Comparison of ENCODE assay signal across 8 cellular contexts in genomic region chr6:34791164-34791841, GRCh38. TPM values are rescaled to one million over a fixed set of nuclear protein-coding genes. Genes with fewer than 3 reads are reported as not detected.
A peak's percentile ranks its signal among the peaks of the same experiment; 100 is the strongest.
DNase-seq lines count a peak whose midpoint lies in the region; ATAC-seq, FAIRE-seq and TF ChIP-seq lines count a peak whose summit lies in the region.

No MANE protein-coding gene starts in this region.

- CTCF ChIA-PET in mammary epithelial cell (lab: Charles Lee; ENCODE audit: low non-redundant PET): interaction anchor here (0.6 to 0.8 kb wide), 3 partner anchors 97 to 1279 kb away, joined by 4 to 9 read pairs (median 4); no protein-coding TSS in a partner anchor

- H3K9me3 ChIP-seq in mammary epithelial cell (replicated peaks; ENCODE audit: insufficient read depth, low read length) (peaks cover 4% of the 10 kb centered on the region), keratinocyte (ENCODE audit: control insufficient read depth, low read depth, low read length) (no peaks in the 10 kb centered on the region)

- H3K4me3 ChIP-seq in KMS-11 (IDR thresholded peaks at IDR 0.05; ENCODE audit: insufficient read depth, low read depth, low read length) (no peak overlapping the region), mammary epithelial cell (replicated peaks in 1 of 3; ENCODE audit: insufficient read depth in 1 of 3, low read depth in 2 of 3, low read length in 3 of 3) (peak overlapping the region; percentile 57 to 86 (median 83)), keratinocyte (ENCODE audit: control insufficient read depth in 2 of 3, extremely low read depth in 1 of 3, insufficient read depth in 2 of 3, low read depth in 1 of 3, low read length in 3 of 3) (peak overlapping the region; percentile 61 to 84 (median 78))

- TF ChIP-seq CTCF in KMS-11 (conservative IDR thresholded peaks at IDR 0.05; ENCODE audit: low read depth, low read length) (0 out of 2 replicates have a peak, but pooled peaks have one; percentile 28), mammary epithelial cell (conservative IDR thresholded peaks at IDR 0.05 in 1 of 2, IDR thresholded peaks at IDR 0.05 in 1 of 2; ENCODE audit: extremely low read depth in 1 of 2, insufficient read depth in 1 of 2, low read depth in 1 of 2, low read length in 2 of 2) (peak in 1 of 2 donors; percentile 31), keratinocyte (optimal IDR thresholded peaks at IDR 0.05 in 1 of 3, IDR thresholded peaks at IDR 0.05 in 1 of 3, conservative IDR thresholded peaks at IDR 0.05 in 1 of 3; ENCODE audit: extremely low read depth in 1 of 3, insufficient read depth in 2 of 3, low read length in 3 of 3) (peak; percentile 4 to 63 (median 6))

- H3K27ac ChIP-seq in KMS-11: peak overlapping the region; percentile 87
- H3K27ac ChIP-seq in mammary epithelial cell (ENCODE audit: insufficient read depth, low read depth, low read length): peak overlapping the region; percentile 35
- peak overlapping the region; percentile 52 for H3K27ac ChIP-seq in keratinocyte (ENCODE audit: control insufficient read depth, insufficient read depth, low read length)

- peaks cover 26% of the 10 kb centered on the region; the same call in 1 of the 2 replicates for H3K79me2 ChIP-seq in KMS-11 (ENCODE audit: insufficient read depth, low read depth)
- H3K79me2 ChIP-seq in mammary epithelial cell (ENCODE audit: insufficient read depth, low read length): peaks cover 6% of the 10 kb centered on the region
- H3K79me2 ChIP-seq in keratinocyte (ENCODE audit: control insufficient read depth, insufficient read depth, low read length): no peaks in the 10 kb centered on the region

- peak; percentile 47 for DNase-seq in ELR (ENCODE audit: low read depth)
- DNase-seq in T-helper 9 cell: peak; percentile 15
- DNase-seq in mammary epithelial cell: no peak
- no peak for DNase-seq in keratinocyte (ENCODE audit: low read depth, low spot score)
- DNase-seq in stimulated activated CD4-positive, alpha-beta T cell treated with anti-CD3 and anti-CD28 coated beads, Interleukin-12 subunit alpha, Interleukin-12 subunit beta, amount 100 ng/mL, for 24 hours (ENCODE audit: low read depth in 2 of 2): peak; percentile 24 to 32

- no peaks in the 10 kb centered on the region for H3K9me1 ChIP-seq in keratinocyte (ENCODE audit: control insufficient read depth, extremely low read depth, insufficient read depth, low read length)

- peak; percentile 31 for ATAC-seq in GM21619 (IDR thresholded peaks at IDR 0.05; ENCODE audit: unreplicated experiment)
- no peak for ATAC-seq in HG02884 (IDR thresholded peaks at IDR 0.05; ENCODE audit: unreplicated experiment)

- dilution Hi-C loops in mammary epithelial cell (cut with HindIII; ENCODE audit: low sequenced_read_pairs) (no loop called here), keratinocyte (cut with MboI; ENCODE audit: extremely low pct_ligation_motif_present, low sequenced_read_pairs) (no loop called here)

- H4K20me1 ChIP-seq in KMS-11 (ENCODE audit: insufficient read depth): no peaks in the 10 kb centered on the region
- no peaks in the 10 kb centered on the region for H4K20me1 ChIP-seq in mammary epithelial cell (ENCODE audit: insufficient read depth, low read length)
- no peaks in the 10 kb centered on the region for H4K20me1 ChIP-seq in keratinocyte (ENCODE audit: control insufficient read depth, extremely low read depth, insufficient read depth, low read length)

- BruUV-seq in mammary epithelial cell (replicated peaks; lab: Mats Ljungman, UMichigan): no TSS peak

- WGBS in mammary epithelial cell (ENCODE audit: low coverage, missing lambda C conversion rate): 1% methylated on average over 19 of the region's 25 CpGs

- peak overlapping the region; percentile 96 for H3K9ac ChIP-seq in KMS-11
- peak overlapping the region; percentile 56 for H3K9ac ChIP-seq in mammary epithelial cell (ENCODE audit: insufficient read depth, low read length)
- H3K9ac ChIP-seq in keratinocyte (ENCODE audit: control insufficient read depth, extremely low read depth, insufficient read depth, low read length): peak overlapping the region; percentile 84

- H2AFZ ChIP-seq in KMS-11 (ENCODE audit: low read depth) (peak overlapping the region; percentile 99), mammary epithelial cell (ENCODE audit: low read depth, low read length) (peak overlapping the region; percentile 94), keratinocyte (ENCODE audit: control insufficient read depth, low read length) (peak overlapping the region; percentile 97)

- in situ Hi-C loops in mammary epithelial cell (cut with MboI; ENCODE audit: low sequenced_read_pairs in 2 of 2): no loop called here

- intact Hi-C loops in mammary epithelial cell (cut with micrococcal nuclease): loop anchor here (5.0 kb wide), 1 partner anchor 81 kb away; no protein-coding TSS in a partner anchor

- H3K4me1 ChIP-seq in KMS-11 (ENCODE audit: low read depth, poor library complexity, severe bottlenecking) (peaks cover 22% of the 10 kb centered on the region), mammary epithelial cell (ENCODE audit: insufficient read depth, low read length) (peaks cover 12% of the 10 kb centered on the region), keratinocyte (ENCODE audit: control insufficient read depth, extremely low read depth, insufficient read depth, low read length) (peaks cover 16% of the 10 kb centered on the region)

- H3K4me2 ChIP-seq in KMS-11 (peak overlapping the region; percentile 57), mammary epithelial cell (ENCODE audit: insufficient read depth, low read depth, low read length) (peak overlapping the region; percentile 85), keratinocyte (ENCODE audit: control insufficient read depth, extremely low read depth, insufficient read depth, low read depth, low read length) (peak overlapping the region; percentile 80)

- no peaks in the 10 kb centered on the region for H3K27me3 ChIP-seq in KMS-11 (ENCODE audit: insufficient read depth, low read depth)
- no peaks in the 10 kb centered on the region for H3K27me3 ChIP-seq in mammary epithelial cell (ENCODE audit: insufficient read depth, low read length)
- no peaks in the 10 kb centered on the region for H3K27me3 ChIP-seq in keratinocyte (ENCODE audit: control insufficient read depth, extremely low read depth, insufficient read depth, low read length)

- FAIRE-seq in keratinocyte (lab: Jason Lieb, UNC): no peak

- H3K36me3 ChIP-seq in KMS-11 (ENCODE audit: insufficient read depth) (no peaks in the 10 kb centered on the region), mammary epithelial cell (ENCODE audit: insufficient read depth, low read length) (no peaks in the 10 kb centered on the region), keratinocyte (ENCODE audit: control insufficient read depth in 2 of 2, extremely low read depth in 1 of 2, insufficient read depth in 2 of 2, low read length in 2 of 2) (no peaks in the 10 kb centered on the region)

RNA-seq across cellular contexts. Expression of gene BLTP3A, which starts 0.6 kb away (rescaled TPM):
- total RNA-seq in mammary epithelial cell: 10 to 100 TPM in 1 of 2 donors, 1 to 10 TPM in 1; 9.6 to 19.2 TPM
- polyA plus RNA-seq in mammary epithelial cell (4.9 TPM), keratinocyte (4.4 to 4.9 TPM (median 4.5 TPM) in 3 replicates)
- polyA minus RNA-seq in mammary epithelial cell (15.8 TPM), keratinocyte (10.6 to 14.8 TPM (median 13.8 TPM) in 3 replicates)
- 3.4 TPM for polyA plus RNA-seq in keratinocyte (2011; ENCODE audit: low read depth)
- 4.0 and 6.1 TPM in 2 replicates for polyA plus RNA-seq in keratinocyte (2011; cell fraction: cytosol; rRNA removed)
- 7.0 and 7.1 TPM in 2 replicates for polyA plus RNA-seq in keratinocyte (2011; cell fraction: nucleus; rRNA removed)
- polyA plus RNA-seq in keratinocyte (2012; ENCODE audit: low replicate concordance): 3.7 and 4.5 TPM in 2 replicates
- 7.5 TPM for polyA minus RNA-seq in keratinocyte (2011; cell fraction: cytosol; rRNA and poly(A)+ RNA removed)
- 8.4 and 16.1 TPM in 2 replicates for polyA minus RNA-seq in keratinocyte (2011; cell fraction: nucleus; rRNA and poly(A)+ RNA removed)

RNA-seq across cellular contexts. Expression of gene SNRPC, which starts 34.0 kb away (rescaled TPM):
- total RNA-seq in mammary epithelial cell: 100 to 1,000 TPM in 1 of 2 donors, 10 to 100 TPM in 1; 37.8 to 100 TPM
- 194 TPM for polyA plus RNA-seq in mammary epithelial cell
- 64.2 TPM for polyA minus RNA-seq in mammary epithelial cell
- polyA plus RNA-seq in keratinocyte: 127 to 216 TPM (median 185 TPM) in 3 replicates
- polyA plus RNA-seq in keratinocyte (2011; ENCODE audit: low read depth): 24.5 TPM
- 193 and 215 TPM in 2 replicates for polyA plus RNA-seq in keratinocyte (2011; cell fraction: cytosol; rRNA removed)
- 116 and 140 TPM in 2 replicates for polyA plus RNA-seq in keratinocyte (2011; cell fraction: nucleus; rRNA removed)
- 87.6 and 153 TPM in 2 replicates for polyA plus RNA-seq in keratinocyte (2012; ENCODE audit: low replicate concordance)
- polyA minus RNA-seq in keratinocyte: 56.4 to 82.9 TPM (median 63.4 TPM) in 3 replicates
- polyA minus RNA-seq in keratinocyte (2011; cell fraction: cytosol; rRNA and poly(A)+ RNA removed): 46.2 TPM
- 8.3 and 21.6 TPM in 2 replicates for polyA minus RNA-seq in keratinocyte (2011; cell fraction: nucleus; rRNA and poly(A)+ RNA removed)

Comparison
In these comparisons a context has a peak if more than half of its experiments do, and no peak if none do; other contexts are left out.
1. DNase-seq: peak in ELR (single experiment), T-helper 9 cell (single experiment) and stimulated activated CD4-positive, alpha-beta T cell treated with anti-CD3 and anti-CD28 coated beads, Interleukin-12 subunit alpha, Interleukin-12 subunit beta, amount 100 ng/mL, for 24 hours (2 of 2); none in mammary epithelial cell (single experiment) and keratinocyte (single experiment).
2. H3K27ac ChIP-seq: peak in every context shown above with its lines; median percentile 87 in KMS-11; 52 in keratinocyte; 35 in mammary epithelial cell.
3. Peak in every context shown above with its lines, with median percentiles within 50 percentile points of each other: H2AFZ ChIP-seq, H3K4me2 ChIP-seq and H3K9ac ChIP-seq.